In genomic region chr3:104566054-104566453, GRCh38 we compare ENCODE assay signal across 22 cellular contexts.
"Had no signal": no experiment of that assay in that cellular context is flagged by ENCODE, and none has a peak within 500 bp of the region (broad histone marks: within the 10 kb centered on the region; RNA-seq: fewer than 3 reads in every experiment).

No MANE protein-coding gene starts in this region.

- H3K4me1 ChIP-seq: SJSA1 had no signal

- H3K9me3 ChIP-seq: MG63, SJSA1 had no signal

- H3K27ac ChIP-seq: SJSA1, SK-N-MC had no signal

- H3K4me3 ChIP-seq: MG63, SJSA1, SK-N-MC had no signal

- H3K36me3 ChIP-seq: MG63, SJSA1 had no signal

- ATAC-seq: HepG2 had no signal

- H3K27me3 ChIP-seq: MG63, SJSA1 had no signal

- DNase-seq: IMR-90, Karpas-422, KG1, MG63, NCI-H1092, NCI-H1105 treated with DMSO at 0.1 percent for 48 hours, NCI-H1417 treated with DMSO at 0.1 percent for 48 hours, NCI-H187, NCI-H2029, NCI-H2081 treated with DMSO at 0.1 percent for 48 hours, NCI-H2171, NCI-H226, NCI-H446, NCI-H510A, NCI-H524 treated with DMSO at 0.1 percent for 48 hours, NCI-H774, Right ventricle myocardium superior, RPMI8226, SIG-M5 had no signal
